Comparison of ENCODE assay signal across 34 cellular contexts in the genomic region with DNA sequence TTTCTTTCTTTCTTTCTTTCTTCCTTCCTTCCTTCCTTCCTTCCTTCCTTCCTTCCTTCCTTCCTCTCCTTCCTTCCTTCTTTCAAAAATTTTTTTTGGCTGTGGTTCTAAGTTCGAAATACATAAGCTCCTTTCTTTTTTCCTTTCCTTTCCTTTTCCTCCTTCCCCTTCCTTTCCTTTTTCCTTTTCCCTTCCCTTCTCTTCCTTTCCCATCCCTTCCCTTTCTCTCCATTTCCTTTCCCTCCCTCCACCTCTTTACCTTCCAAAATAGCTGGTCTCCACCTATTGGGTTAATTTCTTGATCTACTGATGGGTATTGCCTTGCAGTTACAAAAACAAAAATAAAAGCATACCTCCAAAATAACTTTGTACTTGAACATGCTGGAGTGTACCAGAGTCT.
"Had no signal": no experiment of that assay in that cellular context is flagged by ENCODE, and none has a peak within 500 bp of the region (broad histone marks: within the 10 kb centered on the region; RNA-seq: fewer than 3 reads in every experiment).

No MANE protein-coding gene starts in this region.

- H3K9me3 ChIP-seq: MG63 had no signal

- H3K27ac ChIP-seq: KMS-11 had no signal

- DNase-seq: Karpas-422, Kasumi-1, MG63, MM.1S, MV-4-11, NCI-H1048, NCI-H1092, NCI-H1092 treated with DMSO at 0.1 percent for 48 hours, NCI-H1105, NCI-H1105 treated with DMSO at 0.1 percent for 48 hours, NCI-H1417, NCI-H1436, NCI-H1436 treated with DMSO at 0.1 percent for 48 hours, NCI-H146, NCI-H1694, NCI-H1694 treated with DMSO at 0.1 percent for 48 hours, NCI-H187, NCI-H187 treated with DMSO at 0.1 percent for 48 hours, NCI-H1930, NCI-H2029, NCI-H2029 treated with DMSO at 0.1 percent for 48 hours, NCI-H2081, NCI-H2081 treated with DMSO at 0.1 percent for 48 hours, NCI-H2107, NCI-H2171, NCI-H2171 treated with DMSO at 0.1 percent for 48 hours, NCI-H2227 treated with DMSO at 0.1 percent for 48 hours, NCI-H226, NCI-H345, NCI-H446, NCI-H446 treated with DMSO at 0.1 percent for 48 hours, NCI-H510A, NCI-H510A treated with DMSO at 0.1 percent for 48 hours had no signal

- H3K36me3 ChIP-seq: MG63 had no signal

- H3K4me3 ChIP-seq: MG63 had no signal
